In the genomic region with DNA sequence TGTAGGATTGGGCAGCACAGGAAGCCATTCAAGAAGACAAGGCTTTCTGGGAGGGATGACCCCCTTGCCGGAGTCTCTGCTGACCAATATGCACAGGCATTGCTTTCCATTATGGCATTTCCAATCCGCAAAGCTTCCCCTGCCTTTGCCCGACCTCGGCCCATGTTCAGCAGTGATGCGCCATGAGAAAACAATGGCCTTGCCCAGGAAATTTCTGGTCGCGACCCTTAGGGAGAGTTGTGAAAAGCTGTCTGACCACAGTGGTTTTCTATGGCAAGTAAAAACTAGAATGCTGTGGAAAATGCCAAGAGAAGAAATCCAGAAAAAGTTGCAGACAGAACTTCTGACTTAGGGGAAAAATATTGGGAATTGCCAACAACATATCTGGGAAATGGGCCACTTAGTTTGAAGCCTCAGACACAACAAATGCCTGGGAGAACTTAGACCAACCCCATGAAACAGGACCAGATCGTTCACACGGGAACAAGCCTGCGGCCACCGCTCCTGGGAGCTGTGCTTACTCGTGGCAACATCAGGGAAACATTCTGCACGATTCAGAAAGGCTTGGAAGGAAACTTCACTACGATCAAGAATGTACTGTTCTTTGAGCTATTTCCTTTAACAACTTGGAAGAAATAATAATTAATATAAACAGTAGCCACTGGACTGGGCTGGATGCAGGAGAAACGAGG, we compare ENCODE assay signal across 1 cellular context.
TF ChIP-seq lines count a peak whose summit lies in the region.

No MANE protein-coding gene starts in this region.

TF ChIP-seq in HepG2, 621 proteins besides CTCF, POLR2A, EP300 and RAD21 (continued from another document):
- TF ChIP-seq, protein P1, sequence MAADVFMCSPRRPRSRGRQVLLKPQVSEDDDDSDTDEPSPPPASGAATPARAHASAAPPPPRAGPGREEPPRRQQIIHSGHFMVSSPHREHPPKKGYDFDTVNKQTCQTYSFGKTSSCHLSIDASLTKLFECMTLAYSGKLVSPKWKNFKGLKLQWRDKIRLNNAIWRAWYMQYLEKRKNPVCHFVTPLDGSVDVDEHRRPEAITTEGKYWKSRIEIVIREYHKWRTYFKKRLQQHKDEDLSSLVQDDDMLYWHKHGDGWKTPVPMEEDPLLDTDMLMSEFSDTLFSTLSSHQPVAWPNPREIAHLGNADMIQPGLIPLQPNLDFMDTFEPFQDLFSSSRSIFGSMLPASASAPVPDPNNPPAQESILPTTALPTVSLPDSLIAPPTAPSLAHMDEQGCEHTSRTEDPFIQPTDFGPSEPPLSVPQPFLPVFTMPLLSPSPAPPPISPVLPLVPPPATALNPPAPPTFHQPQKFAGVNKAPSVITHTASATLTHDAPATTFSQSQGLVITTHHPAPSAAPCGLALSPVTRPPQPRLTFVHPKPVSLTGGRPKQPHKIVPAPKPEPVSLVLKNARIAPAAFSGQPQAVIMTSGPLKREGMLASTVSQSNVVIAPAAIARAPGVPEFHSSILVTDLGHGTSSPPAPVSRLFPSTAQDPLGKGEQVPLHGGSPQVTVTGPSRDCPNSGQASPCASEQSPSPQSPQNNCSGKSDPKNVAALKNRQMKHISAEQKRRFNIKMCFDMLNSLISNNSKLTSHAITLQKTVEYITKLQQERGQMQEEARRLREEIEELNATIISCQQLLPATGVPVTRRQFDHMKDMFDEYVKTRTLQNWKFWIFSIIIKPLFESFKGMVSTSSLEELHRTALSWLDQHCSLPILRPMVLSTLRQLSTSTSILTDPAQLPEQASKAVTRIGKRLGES (CRISPR knock-in tag; IDR thresholded peaks at IDR 0.05; ENCODE audit: borderline replicate concordance): no peak
- TF ChIP-seq RBAK (CRISPR knock-in tag; IDR thresholded peaks at IDR 0.05): no peak
TF ChIP-seq in HepG2: peak in this region for 0.
